22 cellular contexts compared by ENCODE assay signal in genomic region chr7:12398186-12398585, GRCh38.
"Had no signal": no experiment of that assay in that cellular context is flagged by ENCODE, and none has a peak within 500 bp of the region (broad histone marks: within the 10 kb centered on the region; RNA-seq: fewer than 3 reads in every experiment).

No MANE protein-coding gene starts in this region.

- DNase-seq: activated CD4-positive, alpha-beta T cell treated with anti-CD3 and anti-CD28 coated beads for 36 hours; activated CD4-positive, alpha-beta T cell treated with anti-CD3 and anti-CD28 coated beads, Interleukin-2, amount 10 ng/mL, durations not matched to agents 7 days and 5 days; activated CD4-positive, alpha-beta T cell treated with anti-CD3 and anti-CD28 coated beads, Interleukin-2, amount 50 U/mL, for 4 hours; activated CD4-positive, CD25-positive, alpha-beta regulatory T cell; activated CD4-positive, CD25-positive, alpha-beta regulatory T cell treated with anti-CD3 and anti-CD28 coated beads, Interleukin-2, amount 50 U/mL, for 72 hours; activated CD8-positive, alpha-beta memory T cell treated with anti-CD3 and anti-CD28 coated beads for 24 hours; activated CD8-positive, alpha-beta T cell treated with anti-CD3 and anti-CD28 coated beads for 36 hours; activated effector memory CD4-positive, alpha-beta T cell treated with anti-CD3 and anti-CD28 coated beads, Interleukin-2, amount 50 U/mL, for 16 hours; activated naive CD4-positive, alpha-beta T cell treated with anti-CD3 and anti-CD28 coated beads for 36 hours; activated T-cell treated with anti-CD3 and anti-CD28 coated beads, Interleukin-2, amount 50 U/mL, for 1 hour; activated T-cell treated with anti-CD3 and anti-CD28 coated beads, Interleukin-2, amount 50 U/mL, for 48 hours; amniotic stem cell; anterior cingulate cortex; brain microvascular endothelial cell; dorsolateral prefrontal cortex; effector memory CD4-positive, alpha-beta T cell; endodermal cell; foreskin fibroblast; head of caudate nucleus; hippocampal formation; T-helper 17 cell; T1000 had no signal
